Comparison of ENCODE assay signal across 8 cellular contexts in the genomic region with DNA sequence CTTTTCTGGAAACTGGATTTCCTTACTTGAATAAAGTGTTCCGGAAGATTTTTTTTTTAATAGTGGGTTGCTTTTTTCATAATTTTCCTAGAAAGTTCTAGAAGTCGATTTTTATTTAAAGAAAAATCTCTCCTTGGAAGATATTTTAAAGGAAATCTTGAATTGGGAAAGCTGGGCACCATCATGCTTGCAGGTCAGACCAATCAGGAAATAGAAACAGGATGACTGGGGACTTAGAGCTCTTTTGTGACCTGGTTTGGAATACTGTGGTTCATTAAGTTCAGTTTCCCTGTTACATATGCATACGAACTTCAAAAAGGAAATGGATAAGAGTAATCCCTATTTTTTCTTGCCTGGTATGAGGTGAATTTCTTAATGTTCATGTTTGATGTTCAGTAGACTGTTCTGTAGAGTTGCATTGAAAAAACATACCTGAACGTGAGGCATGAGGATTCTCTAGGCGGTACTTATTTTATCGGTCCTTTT. TPM values are rescaled to one million over a fixed set of nuclear protein-coding genes. Genes with fewer than 3 reads are reported as not detected.
DNase-seq lines count a peak whose midpoint lies in the region; ATAC-seq and FAIRE-seq lines count a peak whose summit lies in the region.

No MANE protein-coding gene starts in this region.

- no peak for ATAC-seq in activated T-cell treated with anti-CD3 and anti-CD28 coated beads, Interleukin-2, amount 50 U/mL, for 4 hours
- ATAC-seq in memory B cell (ENCODE audit: low read depth), result no peak

- peaks cover 67% of the 10 kb centered on the region for H3K4me1 Mint-ChIP-seq in activated T-cell treated with anti-CD3 and anti-CD28 coated beads, Interleukin-2, amount 50 U/mL, for 4 hours (ENCODE audit: low read depth)
- peaks cover 56% of the 10 kb centered on the region for H3K4me1 Mint-ChIP-seq in memory B cell

- DNase-seq in activated T-cell treated with anti-CD3 and anti-CD28 coated beads, Interleukin-2, amount 50 U/mL, for 4 hours, result no peak
- DNase-seq in activated T-cell treated with anti-CD3 and anti-CD28 coated beads, Interleukin-2, amount 50 U/mL, for 1 hour, result no peak
- peak; percentile 6 for DNase-seq in NCI-H748 (lab: John Stamatoyannopoulos, UW; ENCODE audit: unreplicated experiment)
- peak in 1 of 61 donors; percentile 11 for DNase-seq in caudate nucleus (lab: John Stamatoyannopoulos, UW)
- DNase-seq in memory B cell (ENCODE audit: low spot score in 2 of 2), result no peak
- DNase-seq in urothelium cell line (ENCODE audit: low spot score), result peak; percentile 32
- no peak for DNase-seq in ureter (ENCODE audit: low spot score)
- no peak for DNase-seq in T1000 (lab: John Stamatoyannopoulos, UW)

- no peaks in the 10 kb centered on the region for H3K36me3 Mint-ChIP-seq in activated T-cell treated with anti-CD3 and anti-CD28 coated beads, Interleukin-2, amount 50 U/mL, for 4 hours (ENCODE audit: insufficient read depth)
- no peaks in the 10 kb centered on the region for H3K36me3 Mint-ChIP-seq in memory B cell

- no peaks in the 10 kb centered on the region for H3K27me3 Mint-ChIP-seq in activated T-cell treated with anti-CD3 and anti-CD28 coated beads, Interleukin-2, amount 50 U/mL, for 4 hours (ENCODE audit: low read depth)
- H3K27me3 Mint-ChIP-seq in memory B cell, result no peaks in the 10 kb centered on the region

- FAIRE-seq in urothelium cell line (lab: Jason Lieb, UNC), result no peak

- peak overlapping the region; percentile 89 for H3K27ac ChIP-seq in caudate nucleus (ENCODE audit: low read depth, low read length)

- peak overlapping the region; percentile 56 for H3K27ac Mint-ChIP-seq in memory B cell

- peak overlapping the region; percentile 91 for H3K4me3 Mint-ChIP-seq in activated T-cell treated with anti-CD3 and anti-CD28 coated beads, Interleukin-2, amount 50 U/mL, for 4 hours
- H3K4me3 Mint-ChIP-seq in memory B cell, result peak overlapping the region; percentile 84

- H3K9me3 Mint-ChIP-seq in activated T-cell treated with anti-CD3 and anti-CD28 coated beads, Interleukin-2, amount 50 U/mL, for 4 hours, result no peaks in the 10 kb centered on the region
- H3K9me3 Mint-ChIP-seq in memory B cell, result no peaks in the 10 kb centered on the region

RNA-seq across cellular contexts. Expression of gene NFATC3, which starts 1.2 kb away (rescaled TPM):
- 10 to 100 TPM; 64.8 to 72.3 (median 65.3) TPM for total RNA-seq in activated T-cell treated with anti-CD3 and anti-CD28 coated beads, Interleukin-2, amount 50 U/mL, for 4 hours
- total RNA-seq in ureter, result 44.0 TPM

Comparison
In these comparisons a context has a peak if more than half of its experiments do, and no peak if none do; other contexts are left out.
1. DNase-seq: peak in NCI-H748 (single experiment) and urothelium cell line (single experiment); none in activated T-cell treated with anti-CD3 and anti-CD28 coated beads, Interleukin-2, amount 50 U/mL, for 4 hours (single experiment), activated T-cell treated with anti-CD3 and anti-CD28 coated beads, Interleukin-2, amount 50 U/mL, for 1 hour (single experiment), memory B cell (0 of 2), ureter (single experiment) and T1000 (single experiment).